Comparison of ENCODE assay signal across 10 cellular contexts in the genomic region with DNA sequence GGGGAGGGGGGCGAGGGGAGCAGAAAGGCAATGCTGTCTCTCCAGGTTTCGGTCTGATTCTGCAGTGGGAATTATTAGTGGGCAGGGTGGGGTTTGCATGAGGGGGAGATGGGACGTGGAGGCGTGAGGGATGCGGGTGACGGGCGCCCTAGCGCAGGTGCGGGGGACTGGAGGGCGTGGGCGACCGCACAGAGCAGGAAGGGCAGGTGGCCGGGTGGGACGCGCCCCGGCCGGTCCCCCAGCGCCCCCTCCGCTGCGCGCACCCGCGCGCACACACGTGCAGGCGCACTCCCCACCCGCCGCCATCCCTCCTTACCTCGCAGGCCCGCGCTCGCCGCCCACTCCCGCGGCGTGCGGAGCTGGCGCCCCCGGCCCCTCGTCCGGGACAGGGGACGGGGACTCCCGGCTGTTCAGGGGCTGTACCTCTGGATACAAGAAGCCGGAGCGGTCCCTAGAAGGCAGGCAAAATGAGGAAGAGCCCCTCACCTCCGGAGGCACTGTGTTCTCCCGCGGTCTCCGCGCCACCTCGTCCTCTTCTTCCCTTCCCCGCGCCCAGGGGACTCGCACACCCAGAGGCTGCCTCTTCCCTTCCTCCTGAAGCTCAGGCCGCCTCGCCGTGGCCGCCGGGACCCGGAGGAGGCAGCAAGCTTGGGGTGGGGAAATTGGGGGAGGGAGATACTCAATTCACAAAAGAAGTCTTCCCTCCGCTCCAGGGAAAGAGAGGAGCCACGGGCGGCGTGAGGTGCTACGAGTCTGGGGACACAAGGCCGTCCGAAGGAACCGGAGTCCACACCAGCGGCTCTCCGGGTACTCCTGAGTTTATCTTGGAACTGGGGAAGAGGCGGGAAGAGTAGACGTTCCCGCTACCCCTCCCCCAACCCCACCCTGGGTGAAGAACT. TPM values are rescaled to one million over a fixed set of nuclear protein-coding genes. Genes with fewer than 3 reads are reported as not detected.
DNase-seq lines count a peak whose midpoint lies in the region; ATAC-seq and TF ChIP-seq lines count a peak whose summit lies in the region.
"Had no signal": no experiment of that assay in that cellular context is flagged by ENCODE, and none has a peak within 500 bp of the region (broad histone marks: within the 10 kb centered on the region; RNA-seq: fewer than 3 reads in every experiment).

No MANE protein-coding gene starts in this region.

- H3K27me3 ChIP-seq in Peyer's patch: peaks cover 0 to 22% of the 10 kb centered on the region in 2 donors
- H3K27me3 ChIP-seq in right atrium auricular region: peaks cover 11 to 27% of the 10 kb centered on the region in 2 donors

- peak overlapping the region; percentile 14 to 55 (median 32) for H3K4me3 ChIP-seq in Peyer's patch
- peak overlapping the region; percentile 18 to 44 for H3K4me3 ChIP-seq in right atrium auricular region
- peak overlapping the region; percentile 45 for H3K4me3 ChIP-seq in skeletal muscle cell (ENCODE audit: low read depth, low read length)

- H3K4me1 ChIP-seq in Peyer's patch (peaks cover 0 to 16% (median 0%) of the 10 kb centered on the region in 4 donors), right atrium auricular region (peaks cover 0 to 33% of the 10 kb centered on the region in 2 donors)

- no peaks in the 10 kb centered on the region for H3K9me3 ChIP-seq in Peyer's patch
- no peaks in the 10 kb centered on the region for H3K9me3 ChIP-seq in right atrium auricular region
- H3K9me3 ChIP-seq: neutrophil had no signal

- no peaks in the 10 kb centered on the region for H3K36me3 ChIP-seq in Peyer's patch
- no peaks in the 10 kb centered on the region for H3K36me3 ChIP-seq in right atrium auricular region
- H3K36me3 ChIP-seq: neutrophil had no signal

- no peak for TF ChIP-seq POLR2A in Peyer's patch (IDR thresholded peaks at IDR 0.05)

- ATAC-seq in GM21423 (IDR thresholded peaks at IDR 0.05; ENCODE audit: unreplicated experiment): no peak
- no peak for ATAC-seq in GM21526 (IDR thresholded peaks at IDR 0.05; ENCODE audit: low FRiP score, unreplicated experiment)
- ATAC-seq in HG03095 (IDR thresholded peaks at IDR 0.05; ENCODE audit: unreplicated experiment): no peak

- TF ChIP-seq CTCF in Peyer's patch (IDR thresholded peaks at IDR 0.05): no peak
- TF ChIP-seq CTCF in right atrium auricular region (IDR thresholded peaks at IDR 0.05): no peak

- DNase-seq in NCI-H1417 (lab: John Stamatoyannopoulos, UW): peak; percentile 52 to 72 (median 52)
- no peak for DNase-seq in NCI-H1417 treated with DMSO at 0.1 percent for 48 hours (lab: John Stamatoyannopoulos, UW)
- DNase-seq in Peyer's patch: peak in 1 of 3 donors; percentile 52
- no peak for DNase-seq in right atrium auricular region (ENCODE audit: low spot score)
- no peak for DNase-seq in skeletal muscle cell (ENCODE audit: low read depth)

- no peak overlapping the region for H3K27ac ChIP-seq in Peyer's patch
- H3K27ac ChIP-seq in right atrium auricular region: no peak overlapping the region
- H3K27ac ChIP-seq: neutrophil had no signal

RNA-seq across cellular contexts. Expression of a gene that starts 1.3 kb away (rescaled TPM):
- total RNA-seq in Peyer's patch (1 to 10 TPM in 3 of 4 donors, not detected in 1; 3.1 to 3.2 (median 3.2) TPM), right atrium auricular region (1 to 10 TPM in 1 of 2 donors, under 1 TPM in 1; 0.37 to 2.0 TPM)
- total RNA-seq: SK-MEL-5 had no signal

Comparison
In these comparisons a context has a peak if more than half of its experiments do, and no peak if none do; other contexts are left out.
1. DNase-seq: peak in NCI-H1417 (3 of 3); none in NCI-H1417 treated with DMSO at 0.1 percent for 48 hours (single experiment), right atrium auricular region (single experiment) and skeletal muscle cell (single experiment).
2. Peak in every context shown above with its lines, with median percentiles within 50 percentile points of each other: H3K4me3 ChIP-seq.